Comparison of ENCODE assay signal across 13 cellular contexts in the genomic region with DNA sequence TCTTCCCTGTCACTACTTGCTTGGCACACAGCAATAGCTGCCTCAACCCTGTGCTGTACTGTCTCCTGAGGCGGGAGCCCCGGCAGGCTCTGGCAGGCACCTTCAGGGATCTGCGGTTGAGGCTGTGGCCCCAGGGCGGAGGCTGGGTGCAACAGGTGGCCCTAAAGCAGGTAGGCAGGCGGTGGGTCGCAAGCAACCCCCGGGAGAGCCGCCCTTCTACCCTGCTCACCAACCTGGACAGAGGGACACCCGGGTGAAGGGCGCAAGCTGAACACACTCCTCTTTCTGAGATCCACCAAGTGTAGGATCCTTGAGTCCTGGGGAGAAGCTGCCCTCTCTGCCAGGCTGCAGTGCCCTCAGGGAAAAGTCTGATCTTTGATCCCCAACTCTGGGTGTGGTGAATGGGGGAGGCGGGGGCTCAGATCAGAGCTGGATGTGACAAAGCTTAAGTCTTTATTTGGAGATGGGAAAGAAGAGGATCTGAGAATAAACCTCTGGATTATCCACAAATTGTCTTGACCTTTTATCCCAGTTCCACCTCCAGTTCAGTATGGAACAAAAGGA. TPM values are rescaled to one million over a fixed set of nuclear protein-coding genes. Genes with fewer than 3 reads are reported as not detected.
A peak's percentile ranks its signal among the peaks of the same experiment; 100 is the strongest.
DNase-seq lines count a peak whose midpoint lies in the region; ATAC-seq and TF ChIP-seq lines count a peak whose summit lies in the region.
"Had no signal": no experiment of that assay in that cellular context is flagged by ENCODE, and none has a peak within 500 bp of the region (broad histone marks: within the 10 kb centered on the region; RNA-seq: fewer than 3 reads in every experiment).

No MANE protein-coding gene starts in this region.

- H3K27ac Mint-ChIP-seq in activated CD8-positive, alpha-beta T cell treated with anti-CD3 and anti-CD28 coated beads, Interleukin-2, amount 10 ng/mL, durations not matched to agents 7 days and 5 days = peak overlapping the region; percentile 77
- no peak overlapping the region for H3K27ac Mint-ChIP-seq in activated CD8-positive, alpha-beta T cell treated with anti-CD3 and anti-CD28 coated beads for 36 hours
- H3K27ac Mint-ChIP-seq: WTC11 had no signal

- intact Hi-C loops in activated CD8-positive, alpha-beta T cell treated with anti-CD3 and anti-CD28 coated beads for 36 hours (cut with micrococcal nuclease) = no loop called here
- intact Hi-C loops in stomach (cut with DNase I; ENCODE audit: low total_unique reads) = loop anchor here (5.0 kb wide), 1 partner anchor 50 kb away; no protein-coding TSS in a partner anchor

- WGBS in stomach, 5 donors = 68 to 85% (median 69%) methylated on average over 9 to 11 of the region's 11 CpGs

- H3K4me1 ChIP-seq in Peyer's patch = peaks cover 0 to 69% (median 52%) of the 10 kb centered on the region in 4 donors
- H3K4me1 ChIP-seq in stomach = peaks cover 33 to 97% (median 65%) of the 10 kb centered on the region in 4 donors

- no peaks in the 10 kb centered on the region for H3K27me3 Mint-ChIP-seq in activated CD8-positive, alpha-beta T cell treated with anti-CD3 and anti-CD28 coated beads, Interleukin-2, amount 10 ng/mL, durations not matched to agents 7 days and 5 days (ENCODE audit: low read depth)
- no peaks in the 10 kb centered on the region for H3K27me3 Mint-ChIP-seq in activated CD8-positive, alpha-beta T cell treated with anti-CD3 and anti-CD28 coated beads for 36 hours

- no peak for DNase-seq in activated CD8-positive, alpha-beta T cell treated with anti-CD3 and anti-CD28 coated beads, Interleukin-2, amount 10 ng/mL, durations not matched to agents 7 days and 5 days
- DNase-seq in activated CD8-positive, alpha-beta T cell treated with anti-CD3 and anti-CD28 coated beads for 36 hours = no peak
- DNase-seq in Peyer's patch (peak in 2 of 3 donors; percentile 80), epithelial cell of prostate (ENCODE audit: low read depth, low spot score) (no peak), stomach (no peak), nucleus accumbens (lab: John Stamatoyannopoulos, UW) (no peak), medulla oblongata (ENCODE audit: extremely low spot score) (no peak)
- DNase-seq: amygdala; NK-92 treated with Interleukin-12 subunit alpha and Interleukin-12 subunit beta, amount 100 ng/mL, for 24 hours; sigmoid colon had no signal

- H3K27ac ChIP-seq in Peyer's patch (peak overlapping the region; percentile 80 to 96 (median 90)), epithelial cell of prostate (peak overlapping the region; percentile 82), stomach (peak overlapping the region in 3 of 5 donors; percentile 14 to 89 (median 88))

- peaks cover 20% of the 10 kb centered on the region for H3K36me3 Mint-ChIP-seq in activated CD8-positive, alpha-beta T cell treated with anti-CD3 and anti-CD28 coated beads, Interleukin-2, amount 10 ng/mL, durations not matched to agents 7 days and 5 days (ENCODE audit: low read depth)
- H3K36me3 Mint-ChIP-seq in activated CD8-positive, alpha-beta T cell treated with anti-CD3 and anti-CD28 coated beads for 36 hours (ENCODE audit: low read depth) = peaks cover 21% of the 10 kb centered on the region

- no peak for TF ChIP-seq CTCF in activated CD8-positive, alpha-beta T cell treated with anti-CD3 and anti-CD28 coated beads for 36 hours (IDR thresholded peaks at IDR 0.05)
- TF ChIP-seq CTCF in Peyer's patch (IDR thresholded peaks at IDR 0.05) = no peak
- no peak for TF ChIP-seq CTCF in stomach (IDR thresholded peaks at IDR 0.05)

- H3K9me3 Mint-ChIP-seq in activated CD8-positive, alpha-beta T cell treated with anti-CD3 and anti-CD28 coated beads, Interleukin-2, amount 10 ng/mL, durations not matched to agents 7 days and 5 days (ENCODE audit: insufficient read depth) = no peaks in the 10 kb centered on the region
- H3K9me3 Mint-ChIP-seq in activated CD8-positive, alpha-beta T cell treated with anti-CD3 and anti-CD28 coated beads for 36 hours = no peaks in the 10 kb centered on the region
- H3K9me3 Mint-ChIP-seq: WTC11 had no signal

- H3K4me3 ChIP-seq in Peyer's patch = peak overlapping the region in 3 of 4 donors; percentile 10 to 60 (median 50)
- H3K4me3 ChIP-seq in stomach = no peak overlapping the region
- H3K4me3 ChIP-seq: sigmoid colon had no signal

- H3K9me3 ChIP-seq in Peyer's patch (no peaks in the 10 kb centered on the region), stomach (no peaks in the 10 kb centered on the region)
- H3K9me3 ChIP-seq: sigmoid colon had no signal

- peaks cover 75% of the 10 kb centered on the region for H3K4me1 Mint-ChIP-seq in activated CD8-positive, alpha-beta T cell treated with anti-CD3 and anti-CD28 coated beads, Interleukin-2, amount 10 ng/mL, durations not matched to agents 7 days and 5 days (ENCODE audit: low read depth)
- H3K4me1 Mint-ChIP-seq in activated CD8-positive, alpha-beta T cell treated with anti-CD3 and anti-CD28 coated beads for 36 hours (ENCODE audit: low read depth) = peaks cover 73% of the 10 kb centered on the region

- no peak for ATAC-seq in activated CD8-positive, alpha-beta T cell treated with anti-CD3 and anti-CD28 coated beads, Interleukin-2, amount 10 ng/mL, durations not matched to agents 7 days and 5 days
- ATAC-seq in activated CD8-positive, alpha-beta T cell treated with anti-CD3 and anti-CD28 coated beads for 36 hours = no peak
- no peak for ATAC-seq in HG02884 (IDR thresholded peaks at IDR 0.05; ENCODE audit: unreplicated experiment)
- ATAC-seq: WTC11 had no signal

- TF ChIP-seq POLR2A in Peyer's patch (IDR thresholded peaks at IDR 0.05) (peak; percentile 65 to 82), stomach (IDR thresholded peaks at IDR 0.05) (no peak)

- H3K4me3 Mint-ChIP-seq in activated CD8-positive, alpha-beta T cell treated with anti-CD3 and anti-CD28 coated beads, Interleukin-2, amount 10 ng/mL, durations not matched to agents 7 days and 5 days = no peak overlapping the region
- no peak overlapping the region for H3K4me3 Mint-ChIP-seq in activated CD8-positive, alpha-beta T cell treated with anti-CD3 and anti-CD28 coated beads for 36 hours
- H3K4me3 Mint-ChIP-seq: WTC11 had no signal

- H3K27me3 ChIP-seq in Peyer's patch (no peaks in the 10 kb centered on the region), stomach (no peaks in the 10 kb centered on the region)
- H3K27me3 ChIP-seq: sigmoid colon had no signal

- CTCF ChIA-PET in activated CD8-positive, alpha-beta T cell treated with anti-CD3 and anti-CD28 coated beads, Interleukin-2, amount 10 ng/mL, durations not matched to agents 7 days and 5 days (lab: Charles Lee) = interaction anchor here (1.5 to 5.0 kb wide), 2 partner anchors 33 to 47 kb away, joined by 7 to 44 read pairs; no protein-coding TSS in a partner anchor
- CTCF ChIA-PET in activated CD8-positive, alpha-beta T cell treated with anti-CD3 and anti-CD28 coated beads for 36 hours (lab: Charles Lee) = interaction anchor here (2.2 to 7.0 kb wide), 3 partner anchors 8 to 46 kb away, joined by 8 to 121 read pairs (median 28); partner anchors contain the start of gene ARHGEF2

- POLR2A ChIA-PET in activated CD8-positive, alpha-beta T cell treated with anti-CD3 and anti-CD28 coated beads, Interleukin-2, amount 10 ng/mL, durations not matched to agents 7 days and 5 days (lab: Charles Lee) = interaction anchor here (4.4 to 5.2 kb wide), 2 partner anchors 9 to 34 kb away, joined by 39 to 45 read pairs; partner anchors contain the start of genes ARHGEF2 and KHDC4
- POLR2A ChIA-PET in activated CD8-positive, alpha-beta T cell treated with anti-CD3 and anti-CD28 coated beads for 36 hours (lab: Charles Lee) = interaction anchor here (0.6 to 10.2 kb wide), 7 partner anchors 8 to 47 kb away, joined by 3 to 128 read pairs (median 4); partner anchors contain the start of genes ARHGEF2 and KHDC4

- H3K36me3 ChIP-seq in Peyer's patch = peaks cover 0 to 14% (median 0%) of the 10 kb centered on the region in 3 donors
- peaks cover 6 to 20% (median 15%) of the 10 kb centered on the region in 4 donors for H3K36me3 ChIP-seq in stomach

- no peak for TF ChIP-seq EP300 in stomach (IDR thresholded peaks at IDR 0.05)

RNA-seq across cellular contexts. Expression of gene RXFP4, which starts 1.2 kb away (rescaled TPM):
- total RNA-seq in activated CD8-positive, alpha-beta T cell treated with anti-CD3 and anti-CD28 coated beads, Interleukin-2, amount 10 ng/mL, durations not matched to agents 7 days and 5 days = not detected
- total RNA-seq in activated CD8-positive, alpha-beta T cell treated with anti-CD3 and anti-CD28 coated beads for 36 hours = not detected
- total RNA-seq in Peyer's patch (1 to 10 TPM in 1 of 4 donors, not detected in 3; 2.3 TPM), stomach (10 to 100 TPM in 1 of 5 donors, not detected in 4; 50.4 TPM)
- not detected for polyA plus RNA-seq in stomach
- total RNA-seq: sigmoid colon, WTC11 had no signal
- polyA plus RNA-seq: keratinocyte had no signal

RNA-seq across cellular contexts. Expression of gene KHDC4, which starts 8.4 kb away (rescaled TPM):
- total RNA-seq in activated CD8-positive, alpha-beta T cell treated with anti-CD3 and anti-CD28 coated beads, Interleukin-2, amount 10 ng/mL, durations not matched to agents 7 days and 5 days = 10 to 100 TPM; 64.5 to 68.9 TPM
- total RNA-seq in activated CD8-positive, alpha-beta T cell treated with anti-CD3 and anti-CD28 coated beads for 36 hours = 10 to 100 TPM; 68.1 to 71.3 TPM
- total RNA-seq in Peyer's patch (100 to 1,000 TPM in 2 of 4 donors, 10 to 100 TPM in 2; 71.5 to 146 (median 96.4) TPM), stomach (100 to 1,000 TPM in 2 of 5 donors, 10 to 100 TPM in 3; 49.2 to 126 (median 78.4) TPM)
- 10 to 100 TPM in 1 of 3 donors, 1 to 10 TPM in 2; 4.9 to 26.1 (median 9.3) TPM for polyA plus RNA-seq in stomach

RNA-seq across cellular contexts. Expression of gene RIT1, which starts 31.5 kb away (rescaled TPM):
- total RNA-seq in activated CD8-positive, alpha-beta T cell treated with anti-CD3 and anti-CD28 coated beads, Interleukin-2, amount 10 ng/mL, durations not matched to agents 7 days and 5 days = 10 to 100 TPM; 26.0 to 26.4 TPM
- total RNA-seq in activated CD8-positive, alpha-beta T cell treated with anti-CD3 and anti-CD28 coated beads for 36 hours = 10 to 100 TPM; 21.6 to 24.1 TPM
- total RNA-seq in Peyer's patch (10 to 100 TPM; 13.6 to 31.1 (median 17.4) TPM), stomach (100 to 1,000 TPM in 1 of 5 donors, 10 to 100 TPM in 3, not detected in 1; 23.9 to 108 (median 48.2) TPM)
- polyA plus RNA-seq in stomach = 10 to 100 TPM; 13.1 to 14.1 (median 13.8) TPM

RNA-seq across cellular contexts. Expression of gene ARHGEF2, which starts 35.7 kb away (rescaled TPM):
- total RNA-seq in activated CD8-positive, alpha-beta T cell treated with anti-CD3 and anti-CD28 coated beads, Interleukin-2, amount 10 ng/mL, durations not matched to agents 7 days and 5 days = 100 to 1,000 TPM; 142 to 147 TPM
- total RNA-seq in activated CD8-positive, alpha-beta T cell treated with anti-CD3 and anti-CD28 coated beads for 36 hours = 100 to 1,000 TPM; 147 to 150 TPM
- total RNA-seq in Peyer's patch (100 to 1,000 TPM; 101 to 239 (median 149) TPM), stomach (100 to 1,000 TPM in 3 of 5 donors, 10 to 100 TPM in 2; 34.8 to 376 (median 180) TPM)
- polyA plus RNA-seq in stomach = 10 to 100 TPM; 20.4 to 27.6 (median 24.7) TPM

Comparison
In these comparisons a context has a peak if more than half of its experiments do, and no peak if none do; other contexts are left out.
1. DNase-seq: peak in Peyer's patch (2 of 3); none in activated CD8-positive, alpha-beta T cell treated with anti-CD3 and anti-CD28 coated beads, Interleukin-2, amount 10 ng/mL, durations not matched to agents 7 days and 5 days (single experiment), activated CD8-positive, alpha-beta T cell treated with anti-CD3 and anti-CD28 coated beads for 36 hours (single experiment), epithelial cell of prostate (single experiment), stomach (single experiment), nucleus accumbens (0 of 56) and medulla oblongata (single experiment).
2. H3K4me3 ChIP-seq: peak in Peyer's patch (3 of 4); none in stomach (0 of 4).
3. POLR2A ChIP-seq: peak in Peyer's patch (2 of 2); none in stomach (0 of 4).
4. Peak in every context shown above with its lines, with median percentiles within 50 percentile points of each other: H3K27ac ChIP-seq.